Comparison of ENCODE assay signal across 14 cellular contexts in genomic region chr1:205191617-205192016, GRCh38. TPM values are rescaled to one million over a fixed set of nuclear protein-coding genes. Genes with fewer than 3 reads are reported as not detected.
A peak's percentile ranks its signal among the peaks of the same experiment; 100 is the strongest.
DNase-seq lines count a peak whose midpoint lies in the region; ATAC-seq, FAIRE-seq and TF ChIP-seq lines count a peak whose summit lies in the region.
"Had no signal": no experiment of that assay in that cellular context is flagged by ENCODE, and none has a peak within 500 bp of the region (broad histone marks: within the 10 kb centered on the region; RNA-seq: fewer than 3 reads in every experiment).

No MANE protein-coding gene starts in this region.

- POLR2A ChIA-PET in CD4-positive, alpha-beta memory T cell (lab: Charles Lee; ENCODE audit: partially characterized antibody), result no interaction called here

- H3K27me3 ChIP-seq in HUES6 (ENCODE audit: control insufficient read depth, insufficient read depth, low read length) (no peaks in the 10 kb centered on the region), pancreas (no peaks in the 10 kb centered on the region)
- H3K27me3 ChIP-seq in CD4-positive, alpha-beta memory T cell (ENCODE audit: insufficient read depth, low read length), result no peaks in the 10 kb centered on the region
- H3K27me3 ChIP-seq: vagina had no signal

- H3K27ac Mint-ChIP-seq in glutamatergic neuron (ENCODE audit: unreplicated experiment), result peak overlapping the region; percentile 89
- H3K27ac Mint-ChIP-seq in CD4-positive, alpha-beta memory T cell, result no peak overlapping the region
- H3K27ac Mint-ChIP-seq: stimulated activated naive B cell treated with anti-CD40 and anti-IgM and Interleukin-4, amounts not matched to agents 10 μg/mL and 1 μg/mL and 100 μg/mL, for 72 hours had no signal

- H3K27ac ChIP-seq in HUES6 (ENCODE audit: low read depth, low read length), result no peak overlapping the region
- peak overlapping the region in 3 of 4 donors; percentile 16 to 56 (median 24) for H3K27ac ChIP-seq in pancreas
- H3K27ac ChIP-seq in CD4-positive, alpha-beta memory T cell (ENCODE audit: low read depth, low read length), result no peak overlapping the region
- H3K27ac ChIP-seq: C4-2B had no signal

- peak overlapping the region; percentile 76 for H3K4me3 Mint-ChIP-seq in glutamatergic neuron (ENCODE audit: unreplicated experiment)
- H3K4me3 Mint-ChIP-seq in CD4-positive, alpha-beta memory T cell, result peak overlapping the region in 1 of 8 donors; percentile 13
- H3K4me3 Mint-ChIP-seq: stimulated activated naive B cell treated with anti-CD40 and anti-IgM and Interleukin-4, amounts not matched to agents 10 μg/mL and 1 μg/mL and 100 μg/mL, for 72 hours had no signal

- ATAC-seq in pancreas (peak; percentile 16 to 66 (median 43)), GM18909 (IDR thresholded peaks at IDR 0.05; ENCODE audit: poor library complexity, unreplicated experiment) (no peak)
- ATAC-seq: stimulated activated naive B cell treated with anti-CD40 and anti-IgM and Interleukin-4, amounts not matched to agents 10 μg/mL and 1 μg/mL and 100 μg/mL, for 72 hours had no signal

- H3K9ac ChIP-seq in HUES6 (ENCODE audit: low read length), result no peak overlapping the region

- FAIRE-seq in pancreas (lab: Jason Lieb, UNC), result no peak

- peaks cover 42% of the 10 kb centered on the region for H3K4me1 Mint-ChIP-seq in glutamatergic neuron (ENCODE audit: low read depth, unreplicated experiment)
- H3K4me1 Mint-ChIP-seq in CD4-positive, alpha-beta memory T cell, result peaks cover 35 to 66% (median 58%) of the 10 kb centered on the region in 4 donors

- TF ChIP-seq CTCF in glutamatergic neuron (IDR thresholded peaks at IDR 0.05; ENCODE audit: partially characterized antibody, unreplicated experiment) (no peak), pancreas (IDR thresholded peaks at IDR 0.05) (no peak)

- CTCF ChIA-PET in CD4-positive, alpha-beta memory T cell (lab: Charles Lee; ENCODE audit: partially characterized antibody), result interaction anchor here (1.0 kb wide), 1 partner anchor 12 kb away, joined by 3 read pairs; no protein-coding TSS in a partner anchor

- no peaks in the 10 kb centered on the region for H3K36me3 Mint-ChIP-seq in glutamatergic neuron (ENCODE audit: unreplicated experiment)
- H3K36me3 Mint-ChIP-seq in CD4-positive, alpha-beta memory T cell, result peaks cover 12 to 25% of the 10 kb centered on the region in 2 donors

- no peaks in the 10 kb centered on the region for H3K9me3 ChIP-seq in HUES6 (ENCODE audit: control insufficient read depth, insufficient read depth, low read depth, low read length)
- no peaks in the 10 kb centered on the region for H3K9me3 ChIP-seq in pancreas
- no peaks in the 10 kb centered on the region for H3K9me3 ChIP-seq in CD4-positive, alpha-beta memory T cell (ENCODE audit: control insufficient read depth in 1 of 2, low read length in 2 of 2)
- H3K9me3 ChIP-seq: vagina had no signal

- peaks cover 5% of the 10 kb centered on the region; the same call in 1 of the 2 replicates for H3K36me3 ChIP-seq in HUES6 (ENCODE audit: control insufficient read depth, insufficient read depth, low read length)
- H3K36me3 ChIP-seq in pancreas, result no peaks in the 10 kb centered on the region
- peaks cover 6% of the 10 kb centered on the region for H3K36me3 ChIP-seq in CD4-positive, alpha-beta memory T cell (ENCODE audit: insufficient read depth, low read length)
- H3K36me3 ChIP-seq: vagina had no signal

- DNase-seq in SK-N-DZ (ENCODE audit: low spot score) (peak; percentile 49), glutamatergic neuron (peak; percentile 30), pancreas (no peak), hepatic stellate cell (ENCODE audit: low spot score) (no peak)
- DNase-seq in CD4-positive, alpha-beta memory T cell, result no peak
- DNase-seq: activated CD4-positive, alpha-beta T cell treated with anti-CD3 and anti-CD28 coated beads, Interleukin-2, amount 50 U/mL, for 48 hours; NCI-H146; Right ventricle myocardium superior; stimulated activated naive B cell treated with anti-CD40 and anti-IgM and Interleukin-4, amounts not matched to agents 10 μg/mL and 1 μg/mL and 100 μg/mL, for 72 hours had no signal

- WGBS in pancreas, 2 donors, result 22% methylated on average over 2 of the region's 2 CpGs

- H3K27me3 Mint-ChIP-seq in glutamatergic neuron (ENCODE audit: unreplicated experiment), result no peaks in the 10 kb centered on the region
- no peaks in the 10 kb centered on the region for H3K27me3 Mint-ChIP-seq in CD4-positive, alpha-beta memory T cell
- H3K27me3 Mint-ChIP-seq: stimulated activated naive B cell treated with anti-CD40 and anti-IgM and Interleukin-4, amounts not matched to agents 10 μg/mL and 1 μg/mL and 100 μg/mL, for 72 hours had no signal

- intact Hi-C loops in pancreas (cut with DNase I), result no loop called here
- intact Hi-C loops in CD4-positive, alpha-beta memory T cell (cut with micrococcal nuclease), result no loop called here

- H3K4me1 ChIP-seq in HUES6 (ENCODE audit: control insufficient read depth, insufficient read depth, low read length), result peaks cover 64% of the 10 kb centered on the region
- H3K4me1 ChIP-seq in pancreas, result peaks cover 11 to 34% (median 15%) of the 10 kb centered on the region in 3 donors
- H3K4me1 ChIP-seq in CD4-positive, alpha-beta memory T cell (ENCODE audit: insufficient read depth, low read length), result peaks cover 14% of the 10 kb centered on the region

- H3K4me3 ChIP-seq in HUES6 (ENCODE audit: low read depth, low read length) (peak overlapping the region; percentile 30; the same call in 1 of the 2 replicates), pancreas (no peak overlapping the region)
- no peak overlapping the region for H3K4me3 ChIP-seq in CD4-positive, alpha-beta memory T cell (ENCODE audit: low read length in 2 of 2)
- H3K4me3 ChIP-seq: lung, vagina had no signal

- peaks cover 3% of the 10 kb centered on the region for H3K9me3 Mint-ChIP-seq in glutamatergic neuron (ENCODE audit: unreplicated experiment)
- peaks cover 0 to 9% (median 2%) of the 10 kb centered on the region in 8 donors for H3K9me3 Mint-ChIP-seq in CD4-positive, alpha-beta memory T cell
- H3K9me3 Mint-ChIP-seq: stimulated activated naive B cell treated with anti-CD40 and anti-IgM and Interleukin-4, amounts not matched to agents 10 μg/mL and 1 μg/mL and 100 μg/mL, for 72 hours had no signal

RNA-seq across cellular contexts. Expression of gene DSTYK, which starts 19.9 kb away (rescaled TPM):
- 4.9 and 6.7 TPM in 2 replicates for polyA plus RNA-seq in SK-N-DZ (2014; cell fraction: cytosol; rRNA removed)
- polyA plus RNA-seq in SK-N-DZ (2014; cell fraction: nucleus; rRNA removed), result 1.9 and 2.7 TPM in 2 replicates
- total RNA-seq in glutamatergic neuron (ENCODE audit: unreplicated experiment) (9.2 TPM), pancreas (1 to 10 TPM; 3.5 to 9.0 (median 4.7) TPM)
- polyA plus RNA-seq in pancreas, result 1 to 10 TPM; 2.9 to 4.3 TPM
- total RNA-seq in CD4-positive, alpha-beta memory T cell, result 10 to 100 TPM; 16.4 to 16.6 TPM
- polyA plus RNA-seq in CD4-positive, alpha-beta memory T cell, result 1 to 10 TPM; 5.3 to 8.8 TPM

RNA-seq across cellular contexts. Expression of gene TMCC2, which starts 36.1 kb away (rescaled TPM):
- 7.5 and 9.4 TPM in 2 replicates for polyA plus RNA-seq in SK-N-DZ (2014; cell fraction: cytosol; rRNA removed)
- polyA plus RNA-seq in SK-N-DZ (2014; cell fraction: nucleus; rRNA removed), result 7.3 and 9.3 TPM in 2 replicates
- 80.1 TPM for total RNA-seq in glutamatergic neuron (ENCODE audit: unreplicated experiment)
- total RNA-seq in pancreas, result 1 to 10 TPM in 3 of 6 donors, under 1 TPM in 3; 0.55 to 1.8 (median 0.94) TPM
- 1 to 10 TPM; 2.6 to 4.3 TPM for polyA plus RNA-seq in pancreas
- total RNA-seq in CD4-positive, alpha-beta memory T cell, result 1 to 10 TPM in 1 of 2 experiments, under 1 TPM in 1; 0.90 to 1.2 TPM
- under 1 TPM; 0.27 to 0.62 TPM for polyA plus RNA-seq in CD4-positive, alpha-beta memory T cell

Comparison
In these comparisons a context has a peak if more than half of its experiments do, and no peak if none do; other contexts are left out.
1. H3K27ac ChIP-seq: peak in pancreas (3 of 4); none in HUES6 (single experiment) and CD4-positive, alpha-beta memory T cell (single experiment).
2. DNase-seq: peak in SK-N-DZ (single experiment) and glutamatergic neuron (single experiment); none in pancreas (0 of 6), CD4-positive, alpha-beta memory T cell (0 of 5) and hepatic stellate cell (single experiment).
3. RNA of gene TMCC2, which starts 36.1 kb away (total RNA-seq): 80.1 TPM in glutamatergic neuron (single experiment); 0.90 to 1.2 TPM in CD4-positive, alpha-beta memory T cell and 0.55 to 1.8 TPM in pancreas; every median in the first group is over 10 times any median in the second.